ENCODE assay signal across 21 cellular contexts in genomic region chr22:25497269-25497668, GRCh38.
DNase-seq lines count a peak whose midpoint lies in the region; TF ChIP-seq lines count a peak whose summit lies in the region.
"Had no signal": no experiment of that assay in that cellular context is flagged by ENCODE, and none has a peak within 500 bp of the region (broad histone marks: within the 10 kb centered on the region; RNA-seq: fewer than 3 reads in every experiment).

No MANE protein-coding gene starts in this region.

- H3K4me1 Mint-ChIP-seq in MCF 10A (ENCODE audit: insufficient read depth, unreplicated experiment), result peaks cover 5% of the 10 kb centered on the region
- peaks cover 53% of the 10 kb centered on the region for H3K4me1 Mint-ChIP-seq in nephron

- H3K27ac Mint-ChIP-seq in MCF 10A (ENCODE audit: low read depth, unreplicated experiment), result no peak overlapping the region
- peak overlapping the region in 2 of 3 experiments; percentile 42 to 45 for H3K27ac Mint-ChIP-seq in nephron
- H3K27ac Mint-ChIP-seq: activated T-cell treated with anti-CD3 and anti-CD28 coated beads, Interleukin-2, amount 50 U/mL, for 72 hours; CD4-positive, alpha-beta T cell; H9 had no signal

- POLR2A ChIA-PET in MCF 10A (lab: Yijun Ruan, JAX), result interaction anchor here (0.6 kb wide), 1 partner anchor 22 kb away, joined by 3 read pairs; no protein-coding TSS in a partner anchor

- DNase-seq in MCF 10A (ENCODE audit: unreplicated experiment), result peak; percentile 46
- no peak for DNase-seq in breast epithelium (ENCODE audit: low spot score in 2 of 2)
- peak; percentile 48 to 85 for DNase-seq in NCI-H446 (lab: John Stamatoyannopoulos, UW)
- peak; percentile 25 for DNase-seq in choroid plexus epithelial cell (ENCODE audit: low read depth)
- DNase-seq in NCI-H1436 treated with DMSO at 0.1 percent for 48 hours (lab: John Stamatoyannopoulos, UW), result no peak
- no peak for DNase-seq in activated T-cell treated with anti-CD3 and anti-CD28 coated beads, Interleukin-2, amount 50 U/mL, for 48 hours
- DNase-seq in GDM1 (lab: John Stamatoyannopoulos, UW), result no peak
- DNase-seq: 8988T; activated CD4-positive, alpha-beta T cell treated with anti-CD3 and anti-CD28 coated beads, Interleukin-2, amount 50 U/mL, for 4 hours; activated T-cell treated with anti-CD3 and anti-CD28 coated beads, Interleukin-2, amount 50 U/mL, for 72 hours; CD4-positive, alpha-beta T cell; H9; mesendoderm; NCI-H187 treated with DMSO at 0.1 percent for 48 hours; NCI-H526 treated with DMSO at 0.1 percent for 48 hours; PC-9; stimulated activated CD4-positive, alpha-beta T cell treated with anti-CD3 and anti-CD28 coated beads, Interleukin-15, amount 100 ng/mL, for 24 hours; stomach had no signal

- no TSS peak for BruUV-seq in MCF 10A (replicated peaks; lab: Mats Ljungman, UMichigan)

- H3K36me3 ChIP-seq in breast epithelium, result no peaks in the 10 kb centered on the region
- H3K36me3 ChIP-seq: heart left ventricle, stomach had no signal

- H3K27me3 Mint-ChIP-seq in MCF 10A (ENCODE audit: insufficient read depth, unreplicated experiment) (peaks cover 19% of the 10 kb centered on the region), nephron (ENCODE audit: low read depth) (peaks cover 4% of the 10 kb centered on the region)

- H3K4me1 ChIP-seq in breast epithelium, result no peaks in the 10 kb centered on the region
- H3K4me1 ChIP-seq: stomach had no signal

- no peak for TF ChIP-seq POLR2A in breast epithelium (IDR thresholded peaks at IDR 0.05)

- TF ChIP-seq CTCF in MCF 10A (IDR thresholded peaks at IDR 0.05; ENCODE audit: unreplicated experiment) (no peak), breast epithelium (IDR thresholded peaks at IDR 0.05) (no peak), choroid plexus epithelial cell (conservative IDR thresholded peaks at IDR 0.05; ENCODE audit: low read depth, low read length) (no peak), nephron (IDR thresholded peaks at IDR 0.05; ENCODE audit: unreplicated experiment in 3 of 3) (no peak)

- no peaks in the 10 kb centered on the region for H3K9me3 ChIP-seq in breast epithelium
- H3K9me3 ChIP-seq: heart left ventricle, stomach had no signal

- no peaks in the 10 kb centered on the region for H3K36me3 Mint-ChIP-seq in MCF 10A (ENCODE audit: insufficient read depth, unreplicated experiment)
- H3K36me3 Mint-ChIP-seq in nephron (ENCODE audit: low read depth), result peaks cover 43% of the 10 kb centered on the region

- intact Hi-C loops in MCF 10A (cut with micrococcal nuclease) (no loop called here), breast epithelium (cut with DNase I; ENCODE audit: low total_unique reads) (loop anchor here (2.0 kb wide), 1 partner anchor 40 kb away; no protein-coding TSS in a partner anchor)

- H3K4me3 ChIP-seq in breast epithelium (no peak overlapping the region), choroid plexus epithelial cell (ENCODE audit: low read depth, low read length) (no peak overlapping the region)
- H3K4me3 ChIP-seq: heart left ventricle, PC-9, stomach had no signal

- H3K27ac ChIP-seq in breast epithelium, result no peak overlapping the region
- H3K27ac ChIP-seq: epithelial cell of prostate, heart left ventricle, PC-9, stomach had no signal

- H3K9me3 Mint-ChIP-seq in MCF 10A (ENCODE audit: unreplicated experiment), result no peaks in the 10 kb centered on the region
- no peaks in the 10 kb centered on the region for H3K9me3 Mint-ChIP-seq in nephron
- H3K9me3 Mint-ChIP-seq: CD4-positive, alpha-beta T cell; H9 had no signal

- CTCF ChIA-PET in MCF 10A (lab: Yijun Ruan, JAX), result interaction anchor here (0.6 kb wide), 1 partner anchor 213 kb away, joined by 3 read pairs; no protein-coding TSS in a partner anchor

- no peaks in the 10 kb centered on the region for H3K27me3 ChIP-seq in breast epithelium
- H3K27me3 ChIP-seq: heart left ventricle had no signal

- H3K4me3 Mint-ChIP-seq in MCF 10A (ENCODE audit: unreplicated experiment) (no peak overlapping the region), nephron (no peak overlapping the region)
- H3K4me3 Mint-ChIP-seq: activated T-cell treated with anti-CD3 and anti-CD28 coated beads, Interleukin-2, amount 50 U/mL, for 72 hours; CD4-positive, alpha-beta T cell; H9 had no signal

Comparison
In these comparisons a context has a peak if more than half of its experiments do, and no peak if none do; other contexts are left out.
1. DNase-seq: peak in MCF 10A (single experiment), NCI-H446 (2 of 2) and choroid plexus epithelial cell (single experiment); none in breast epithelium (0 of 2), NCI-H1436 treated with DMSO at 0.1 percent for 48 hours (single experiment), activated T-cell treated with anti-CD3 and anti-CD28 coated beads, Interleukin-2, amount 50 U/mL, for 48 hours (0 of 2) and GDM1 (single experiment).